8 cellular contexts compared by ENCODE assay signal in the genomic region with DNA sequence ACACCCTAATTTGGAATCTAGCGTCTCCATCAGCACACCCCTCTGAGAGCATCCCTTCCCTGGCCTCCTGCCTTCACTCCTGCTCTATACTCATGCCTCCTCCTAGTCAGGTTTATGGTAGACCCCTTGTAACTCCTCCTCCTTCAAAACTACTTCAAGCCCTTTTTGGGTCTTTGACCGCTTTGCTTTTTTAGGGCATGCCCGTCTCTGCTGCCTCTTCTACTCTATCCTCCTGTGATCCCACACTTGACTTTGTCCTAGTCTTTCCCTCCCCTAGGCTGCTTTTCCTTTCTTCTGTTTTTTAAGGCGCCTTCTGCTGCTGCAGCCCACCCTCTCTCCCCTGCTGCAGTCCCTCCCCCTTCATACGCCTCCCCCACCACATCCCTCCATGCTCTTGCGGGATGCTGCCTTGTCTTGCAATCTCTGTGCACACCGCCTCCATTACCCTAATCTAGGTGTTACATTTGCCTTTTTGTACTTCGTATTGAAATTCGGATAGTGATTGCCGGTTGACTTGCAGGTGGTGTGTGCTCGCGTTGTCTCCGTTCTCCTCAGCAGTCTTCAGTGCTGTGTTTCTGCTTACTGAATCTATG. TPM values are rescaled to one million over a fixed set of nuclear protein-coding genes. Genes with fewer than 3 reads are reported as not detected.
DNase-seq lines count a peak whose midpoint lies in the region; ATAC-seq, FAIRE-seq and TF ChIP-seq lines count a peak whose summit lies in the region.

No MANE protein-coding gene starts in this region.

- no peak overlapping the region for H2BK5ac ChIP-seq in IMR-90 (ENCODE audit: low read depth, low read length, poor library complexity, severe bottlenecking)

- ATAC-seq in A549 (no peak), IMR-90 (ENCODE audit: low read depth) (no peak), HG03039 (IDR thresholded peaks at IDR 0.05; ENCODE audit: unreplicated experiment) (no peak), HG02610 (IDR thresholded peaks at IDR 0.05; ENCODE audit: unreplicated experiment) (no peak)

- H3K9me3 ChIP-seq in A549 (no peaks in the 10 kb centered on the region), IMR-90 (ENCODE audit: control insufficient read depth, insufficient read depth, low read length) (no peaks in the 10 kb centered on the region)

- H2BK15ac ChIP-seq in IMR-90 (ENCODE audit: low read depth, low read length): peak overlapping the region; percentile 21; the same call in 1 of the 3 replicates

- peaks cover 15% of the 10 kb centered on the region; the same call in 1 of the 2 replicates for H4K20me1 ChIP-seq in IMR-90 (ENCODE audit: insufficient read depth, low read length)

- peak overlapping the region; percentile 88 for H3K27ac Mint-ChIP-seq in MCF 10A (ENCODE audit: low read depth, unreplicated experiment)
- H3K27ac Mint-ChIP-seq in mesothelial cell of epicardium: peak overlapping the region; percentile 79

- H3K36me3 Mint-ChIP-seq in MCF 10A (ENCODE audit: insufficient read depth, unreplicated experiment) (no peaks in the 10 kb centered on the region), mesothelial cell of epicardium (no peaks in the 10 kb centered on the region)

- peak overlapping the region; percentile 80 for H3K9ac ChIP-seq in IMR-90 (ENCODE audit: low read depth, low read length)

- dilution Hi-C loops in IMR-90 (cut with HindIII; ENCODE audit: low sequenced_read_pairs, unreplicated experiment): no loop called here

- H3K4me2 ChIP-seq in A549: peak overlapping the region; percentile 93
- peak overlapping the region; percentile 99 for H3K4me2 ChIP-seq in IMR-90 (ENCODE audit: low read depth, low read length)

- peak overlapping the region; percentile 97 for H3K23ac ChIP-seq in IMR-90 (ENCODE audit: low read depth, low read length)

- peak overlapping the region; percentile 38; the same call in 1 of the 2 replicates for H2AK5ac ChIP-seq in IMR-90 (ENCODE audit: low read depth, low read length)

- TF ChIP-seq EP300 in A549 (IDR thresholded peaks at IDR 0.05): no peak

- no peak overlapping the region for H4K5ac ChIP-seq in IMR-90 (ENCODE audit: low read depth, low read length)

- POLR2A ChIA-PET in A549 (lab: Yijun Ruan, JAX): no interaction called here
- POLR2A ChIA-PET in IMR-90 (lab: Charles Lee; ENCODE audit: unreplicated experiment): no interaction called here
- POLR2A ChIA-PET in MCF 10A (lab: Yijun Ruan, JAX): interaction anchor here (0.9 kb wide), 1 partner anchor 33 kb away, joined by 3 read pairs; no protein-coding TSS in a partner anchor

- no peak for DNase-seq in A549 (ENCODE audit: low read depth in 1 of 2, low spot score in 1 of 2)
- no peak for DNase-seq in IMR-90
- no peak for DNase-seq in MCF 10A (ENCODE audit: unreplicated experiment)
- no peak for DNase-seq in mesothelial cell of epicardium (ENCODE audit: low spot score in 2 of 2, unreplicated experiment in 2 of 2)
- DNase-seq in NAMALWA (ENCODE audit: low spot score): no peak
- no peak for DNase-seq in stimulated activated CD4-positive, alpha-beta T cell treated with anti-CD3 and anti-CD28 coated beads, Interleukin-12 subunit alpha, Interleukin-12 subunit beta, amount 100 ng/mL, for 4 hours

- no peak overlapping the region; the same call in 1 of the 2 replicates for H2BK120ac ChIP-seq in IMR-90 (ENCODE audit: low read depth, low read length)

- intact Hi-C loops in IMR-90 (cut with micrococcal nuclease): no loop called here
- intact Hi-C loops in MCF 10A (cut with micrococcal nuclease): no loop called here

- H3K27me3 ChIP-seq in IMR-90 (ENCODE audit: control insufficient read depth, insufficient read depth, low read length): no peaks in the 10 kb centered on the region

- BruUV-seq in IMR-90 (replicated peaks; lab: Mats Ljungman, UMichigan) (no TSS peak), MCF 10A (replicated peaks; lab: Mats Ljungman, UMichigan) (no TSS peak)

- TF ChIP-seq POLR2A in A549 (IDR thresholded peaks at IDR 0.05; ENCODE audit: low read length) (no peak), IMR-90 (IDR thresholded peaks at IDR 0.05; ENCODE audit: low read depth, low read length) (no peak)

- TF ChIP-seq CTCF in A549 (IDR thresholded peaks at IDR 0.05): no peak
- TF ChIP-seq CTCF in IMR-90 (conservative IDR thresholded peaks at IDR 0.05; ENCODE audit: low read depth, low read length): no peak
- TF ChIP-seq CTCF in MCF 10A (IDR thresholded peaks at IDR 0.05; ENCODE audit: unreplicated experiment): no peak
- TF ChIP-seq CTCF in mesothelial cell of epicardium (IDR thresholded peaks at IDR 0.05; ENCODE audit: unreplicated experiment): no peak

- no peak for FAIRE-seq in A549 (lab: Jason Lieb, UNC)

- peak overlapping the region; percentile 80 for H3K14ac ChIP-seq in IMR-90 (replicated peaks; ENCODE audit: low read depth, low read length)

- H3K56ac ChIP-seq in IMR-90 (ENCODE audit: extremely low read depth, insufficient read depth, low read length): no peak overlapping the region

- H2BK20ac ChIP-seq in IMR-90 (ENCODE audit: low read depth, low read length): no peak overlapping the region

- in situ Hi-C loops in IMR-90 (cut with MboI; ENCODE audit: low sequenced_read_pairs): no loop called here

- 90% methylated on average over 13 of the region's 13 CpGs for WGBS in A549 (ENCODE audit: missing lambda C conversion rate)
- WGBS in IMR-90 (ENCODE audit: extremely low coverage in 2 of 2, insufficient read length in 1 of 2), 2 experiments: 0% methylated on average over 1 of the region's 13 CpGs; no CpG with 5 or more reads in 1 of the 2 experiments

- H3K9me3 Mint-ChIP-seq in MCF 10A (ENCODE audit: unreplicated experiment) (no peaks in the 10 kb centered on the region), mesothelial cell of epicardium (no peaks in the 10 kb centered on the region)

- H3K79me1 ChIP-seq in IMR-90 (ENCODE audit: low read depth in 1 of 2, low read length in 2 of 2): peaks cover 15 to 56% of the 10 kb centered on the region in 2 experiments

- TF ChIP-seq RAD21 in A549 (conservative IDR thresholded peaks at IDR 0.05 in 1 of 2, IDR thresholded peaks at IDR 0.05 in 1 of 2): no peak
- no peak for TF ChIP-seq RAD21 in IMR-90 (IDR thresholded peaks at IDR 0.05; ENCODE audit: low read length)

- peak overlapping the region; percentile 46; the same call in 1 of the 2 replicates for H4K91ac ChIP-seq in IMR-90 (ENCODE audit: insufficient read depth, low read depth, low read length)

- H3K4me3 ChIP-seq in A549 (peak overlapping the region; percentile 88), IMR-90 (ENCODE audit: insufficient read depth, low read depth, low read length) (peak overlapping the region; percentile 84)

- H3K36me3 ChIP-seq in IMR-90 (ENCODE audit: control insufficient read depth, insufficient read depth, low read length): no peaks in the 10 kb centered on the region

- peak overlapping the region; percentile 97 for H2AFZ ChIP-seq in IMR-90 (replicated peaks; ENCODE audit: low read length, poor library complexity)

- H3K27ac ChIP-seq in A549 (peak overlapping the region; percentile 97 to 99; a peak in 5 of 6 replicates), IMR-90 (ENCODE audit: insufficient read depth, low read length) (peak overlapping the region; percentile 89; the same call in 1 of the 2 replicates)

- peaks cover 13% of the 10 kb centered on the region; the same call in 1 of the 2 replicates for H3K9me1 ChIP-seq in IMR-90 (ENCODE audit: insufficient read depth, low read length)

- H2AK9ac ChIP-seq in IMR-90 (replicated peaks; ENCODE audit: low read depth, low read length, poor library complexity): peak overlapping the region; percentile 66

- H3K4me1 ChIP-seq in A549 (peaks cover 62% of the 10 kb centered on the region), IMR-90 (ENCODE audit: control insufficient read depth, insufficient read depth, low read length) (peaks cover 9% of the 10 kb centered on the region)

- peak overlapping the region; percentile 62 for H3K4ac ChIP-seq in IMR-90 (ENCODE audit: low read depth, low read length)

- H3K4me1 Mint-ChIP-seq in MCF 10A (ENCODE audit: insufficient read depth, unreplicated experiment) (peaks cover 48% of the 10 kb centered on the region), mesothelial cell of epicardium (peaks cover 42% of the 10 kb centered on the region)

- CTCF ChIA-PET in A549 (lab: Yijun Ruan, JAX): no interaction called here
- CTCF ChIA-PET in IMR-90 (lab: Yijun Ruan, JAX): no interaction called here
- CTCF ChIA-PET in MCF 10A (lab: Yijun Ruan, JAX): no interaction called here

- H3K4me3 Mint-ChIP-seq in MCF 10A (ENCODE audit: unreplicated experiment) (peak overlapping the region; percentile 89), mesothelial cell of epicardium (peak overlapping the region; percentile 87)

- no peak overlapping the region for H3K18ac ChIP-seq in IMR-90 (ENCODE audit: low read depth, low read length)

- peak overlapping the region in 1 of 2 experiments; percentile 47; a peak in 2 of 4 replicates for H4K8ac ChIP-seq in IMR-90 (ENCODE audit: low read depth in 2 of 2, low read length in 2 of 2)

- H3K27me3 Mint-ChIP-seq in MCF 10A (ENCODE audit: insufficient read depth, unreplicated experiment): no peaks in the 10 kb centered on the region
- H3K27me3 Mint-ChIP-seq in mesothelial cell of epicardium (ENCODE audit: low read depth): no peaks in the 10 kb centered on the region

TF ChIP-seq in A549, 52 proteins besides CTCF, POLR2A, EP300 and RAD21:
- no peak for TF ChIP-seq RARB (CRISPR knock-in tag; IDR thresholded peaks at IDR 0.05)
- no peak for TF ChIP-seq FOSB (CRISPR knock-in tag; IDR thresholded peaks at IDR 0.05)

TF ChIP-seq in IMR-90, 13 proteins besides CTCF, POLR2A, EP300 and RAD21 (continues in another document):
- TF ChIP-seq RCOR1 (IDR thresholded peaks at IDR 0.05; ENCODE audit: insufficient replicate concordance, low read length): no peak
- no peak for TF ChIP-seq NFE2L2 (IDR thresholded peaks at IDR 0.05; ENCODE audit: low read depth, low read length)
- no peak for TF ChIP-seq MXI1 (IDR thresholded peaks at IDR 0.05; ENCODE audit: borderline replicate concordance, low read depth, low read length)

RNA-seq across cellular contexts. Expression of a gene that starts 1.5 kb away (rescaled TPM):
- polyA plus RNA-seq in A549 (2011; rRNA removed) (29.1 and 30.5 TPM in 2 replicates), A549 (2017; fragmentation: RNase III; extraction: RNeasy Plus Mini Kit Qiagen cat#74134 plus additional on column Dnase treatment) (11.0 to 13.6 TPM (median 12.8 TPM) in 3 replicates), IMR-90 (2012; rRNA removed) (9.3 and 12.3 TPM in 2 replicates)
- 8.9 and 11.6 TPM in 2 replicates for polyA plus RNA-seq in A549 (2012; cell fraction: cytosol; rRNA removed)
- polyA plus RNA-seq in A549 (2012; cell fraction: nucleus; rRNA removed): 8.4 and 12.9 TPM in 2 replicates
- 39.5 and 44.8 TPM in 2 replicates for polyA minus RNA-seq in A549 (2011; rRNA and poly(A)+ RNA removed)
- total RNA-seq in IMR-90 (2012; rRNA removed) (25.6 and 34.4 TPM in 2 replicates), MCF 10A (2022) (36.9 and 43.1 TPM in 2 replicates), mesothelial cell of epicardium (41.5 to 44.0 TPM (median 43.4 TPM) in 3 replicates)
- 4.6 and 5.4 TPM in 2 replicates for polyA plus RNA-seq in IMR-90 (2012; cell fraction: cytosol; rRNA removed)
- 6.0 and 17.1 TPM in 2 replicates for polyA plus RNA-seq in IMR-90 (2012; cell fraction: nucleus; rRNA removed; ENCODE audit: low replicate concordance)
